ENCODE assay signal across 1 cellular context in the genomic region with DNA sequence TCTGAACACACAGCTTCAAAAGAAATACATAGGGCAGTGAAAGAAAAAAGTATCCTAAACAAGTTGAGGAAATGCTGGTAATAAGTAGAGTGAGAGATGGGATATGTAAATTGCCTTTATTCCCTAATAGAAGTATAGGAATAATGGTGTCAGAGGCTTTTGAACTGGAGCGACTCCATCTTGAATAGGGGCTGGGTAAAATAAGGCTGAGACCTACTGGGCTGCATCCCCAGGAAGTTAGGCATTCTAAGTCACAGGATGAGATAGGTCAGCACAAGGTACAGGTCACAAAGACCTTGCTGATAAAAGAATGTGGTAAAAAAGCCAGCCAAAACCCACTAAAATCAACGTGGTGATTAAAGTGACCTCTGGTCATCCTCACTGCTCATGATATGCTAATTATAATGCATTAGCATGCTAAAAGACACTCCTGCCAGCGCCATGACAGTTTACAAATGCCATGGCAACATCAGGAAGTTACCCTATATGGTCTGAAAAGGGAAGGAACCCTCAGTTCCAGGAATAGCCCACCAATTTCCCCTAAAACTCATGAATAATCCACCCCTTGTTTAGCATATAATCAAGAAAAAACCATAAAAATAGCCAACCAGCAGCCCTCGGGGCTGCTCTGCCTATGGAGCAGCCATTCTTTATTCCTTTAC.
TF ChIP-seq lines count a peak whose summit lies in the region.
"Not testable (repeated sequence)": the region's sequence is repeated elsewhere in the genome, so short reads cannot be mapped to it uniquely, and the experiment has no call there.

No MANE protein-coding gene starts in this region.

TF ChIP-seq in K562, 482 proteins besides CTCF, POLR2A, EP300 and RAD21:
- TF ChIP-seq SRF (CRISPR knock-in tag; IDR thresholded peaks at IDR 0.05): peak in 1 of 2 experiments; percentile 87; a peak in 2 of 4 replicates
- TF ChIP-seq, protein P1, sequence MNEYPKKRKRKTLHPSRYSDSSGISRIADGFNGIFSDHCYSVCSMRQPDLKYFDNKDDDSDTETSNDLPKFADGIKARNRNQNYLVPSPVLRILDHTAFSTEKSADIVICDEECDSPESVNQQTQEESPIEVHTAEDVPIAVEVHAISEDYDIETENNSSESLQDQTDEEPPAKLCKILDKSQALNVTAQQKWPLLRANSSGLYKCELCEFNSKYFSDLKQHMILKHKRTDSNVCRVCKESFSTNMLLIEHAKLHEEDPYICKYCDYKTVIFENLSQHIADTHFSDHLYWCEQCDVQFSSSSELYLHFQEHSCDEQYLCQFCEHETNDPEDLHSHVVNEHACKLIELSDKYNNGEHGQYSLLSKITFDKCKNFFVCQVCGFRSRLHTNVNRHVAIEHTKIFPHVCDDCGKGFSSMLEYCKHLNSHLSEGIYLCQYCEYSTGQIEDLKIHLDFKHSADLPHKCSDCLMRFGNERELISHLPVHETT (CRISPR knock-in tag; conservative IDR thresholded peaks at IDR 0.05 in 1 of 2, IDR thresholded peaks at IDR 0.05 in 1 of 2): 0 out of 4 replicates have a peak, but pooled peaks of 1 of the 2 experiments have one; percentile 39
- peak; percentile 54 for TF ChIP-seq RFX1 (IDR thresholded peaks at IDR 0.05)
- not testable (repeated sequence) for TF ChIP-seq NR2C1 (IDR thresholded peaks at IDR 0.05)
- peak; percentile 34; the same call in 1 of the 2 replicates for TF ChIP-seq NR2C1 (tag; IDR thresholded peaks at IDR 0.05)
